In genomic region chr2:238256594-238257104, GRCh38 we compare ENCODE assay signal across 8 cellular contexts. TPM values are rescaled to one million over a fixed set of nuclear protein-coding genes. Genes with fewer than 3 reads are reported as not detected.
DNase-seq lines count a peak whose midpoint lies in the region; ATAC-seq and TF ChIP-seq lines count a peak whose summit lies in the region.

No MANE protein-coding gene starts in this region.

- no peaks in the 10 kb centered on the region for H3K27me3 Mint-ChIP-seq in activated T-helper 17 cell treated with anti-CD3 and anti-CD28 coated beads, Interleukin-2, amount 50 U/mL, for 72 hours

- H3K27ac Mint-ChIP-seq in activated T-helper 17 cell treated with anti-CD3 and anti-CD28 coated beads, Interleukin-2, amount 50 U/mL, for 72 hours: no peak overlapping the region

- DNase-seq in NAMALWA (ENCODE audit: low spot score): peak; percentile 87
- DNase-seq in SJSA1 (ENCODE audit: low read depth in 1 of 2, low spot score in 2 of 2): peak; percentile 55 to 90
- peak; percentile 79 to 89 for DNase-seq in psoas muscle

- no peak overlapping the region for H3K4me3 Mint-ChIP-seq in activated T-helper 17 cell treated with anti-CD3 and anti-CD28 coated beads, Interleukin-2, amount 50 U/mL, for 72 hours

- TF ChIP-seq EP300 in gastroesophageal sphincter (IDR thresholded peaks at IDR 0.05): no peak

- H3K36me3 ChIP-seq in SJSA1 (peaks cover 65% of the 10 kb centered on the region), gastroesophageal sphincter (peaks cover 0 to 100% of the 10 kb centered on the region in 2 donors), psoas muscle (ENCODE audit: insufficient read depth in 1 of 2, low read depth in 1 of 2) (peaks cover 8 to 99% of the 10 kb centered on the region in 2 donors)

- no peaks in the 10 kb centered on the region for H3K9me3 ChIP-seq in SJSA1 (replicated peaks)
- no peaks in the 10 kb centered on the region for H3K9me3 ChIP-seq in gastroesophageal sphincter
- H3K9me3 ChIP-seq in psoas muscle: no peaks in the 10 kb centered on the region

- H3K4me1 ChIP-seq in SJSA1 (replicated peaks): no peaks in the 10 kb centered on the region
- no peaks in the 10 kb centered on the region for H3K4me1 ChIP-seq in gastroesophageal sphincter
- H3K4me1 ChIP-seq in psoas muscle: peaks cover 16% of the 10 kb centered on the region

- no peak overlapping the region for H3K4me3 ChIP-seq in SJSA1
- H3K4me3 ChIP-seq in gastroesophageal sphincter: no peak overlapping the region
- no peak overlapping the region for H3K4me3 ChIP-seq in psoas muscle

- intact Hi-C loops in psoas muscle (cut with DNase I): no loop called here

- H3K4me1 Mint-ChIP-seq in activated T-helper 17 cell treated with anti-CD3 and anti-CD28 coated beads, Interleukin-2, amount 50 U/mL, for 72 hours: no peaks in the 10 kb centered on the region

- H3K36me3 Mint-ChIP-seq in activated T-helper 17 cell treated with anti-CD3 and anti-CD28 coated beads, Interleukin-2, amount 50 U/mL, for 72 hours (ENCODE audit: low read depth): peaks cover 46% of the 10 kb centered on the region

- H3K9me3 Mint-ChIP-seq in activated T-helper 17 cell treated with anti-CD3 and anti-CD28 coated beads, Interleukin-2, amount 50 U/mL, for 72 hours: no peaks in the 10 kb centered on the region

- peak; percentile 82 for ATAC-seq in activated T-helper 17 cell treated with anti-CD3 and anti-CD28 coated beads, Interleukin-2, amount 50 U/mL, for 72 hours (replicated peaks)
- ATAC-seq in gastroesophageal sphincter (peak; percentile 63), psoas muscle (peak; percentile 82 to 92 (median 88)), HG03175 (IDR thresholded peaks at IDR 0.05; ENCODE audit: unreplicated experiment) (no peak), GM18873 (IDR thresholded peaks at IDR 0.05; ENCODE audit: low FRiP score, unreplicated experiment) (no peak)

- TF ChIP-seq CTCF in GM12873 (IDR thresholded peaks at IDR 0.05; ENCODE audit: insufficient read depth, low read depth, low read length, missing control alignments): peak; percentile 76
- peak in 3 of 4 experiments; percentile 59 to 69 (median 60) for TF ChIP-seq CTCF in gastroesophageal sphincter (IDR thresholded peaks at IDR 0.05)
- peak; percentile 80 for TF ChIP-seq CTCF in psoas muscle (IDR thresholded peaks at IDR 0.05)

- TF ChIP-seq POLR2A in gastroesophageal sphincter (IDR thresholded peaks at IDR 0.05): no peak

- no peak overlapping the region for H3K27ac ChIP-seq in SJSA1
- H3K27ac ChIP-seq in gastroesophageal sphincter: no peak overlapping the region
- no peak overlapping the region for H3K27ac ChIP-seq in psoas muscle

- 25 to 42% methylated on average over 3 to 7 of the region's 18 CpGs for WGBS in gastroesophageal sphincter (ENCODE audit: low coverage in 1 of 2), 2 donors
- WGBS in psoas muscle, 3 donors: 62 to 72% (median 67%) methylated on average over 18 of the region's 18 CpGs

- H3K27me3 ChIP-seq in SJSA1 (replicated peaks): no peaks in the 10 kb centered on the region
- no peaks in the 10 kb centered on the region for H3K27me3 ChIP-seq in gastroesophageal sphincter
- H3K27me3 ChIP-seq in psoas muscle (ENCODE audit: insufficient read depth in 3 of 3, low read length in 2 of 3): no peaks in the 10 kb centered on the region

RNA-seq across cellular contexts. Expression of gene HES6, which starts 16.8 kb away (rescaled TPM):
- 13.8 and 31.7 TPM in 2 replicates for total RNA-seq in SJSA1 (2014; rRNA removed; shearing (Covaris generic))
- 1 to 10 TPM; 1.3 to 4.8 TPM for total RNA-seq in activated T-helper 17 cell treated with anti-CD3 and anti-CD28 coated beads, Interleukin-2, amount 50 U/mL, for 72 hours
- total RNA-seq in gastroesophageal sphincter (10 to 100 TPM in 2 of 4 donors, 1 to 10 TPM in 2; 3.8 to 19.5 (median 12.2) TPM), psoas muscle (10 to 100 TPM in 2 of 4 donors, 1 to 10 TPM in 2; 4.1 to 13.1 (median 10.9) TPM)
- polyA plus RNA-seq in psoas muscle: 10 to 100 TPM; 35.7 to 54.5 (median 40.6) TPM

RNA-seq across cellular contexts. Expression of gene PER2, which starts 31.8 kb away (rescaled TPM):
- total RNA-seq in SJSA1 (2014; rRNA removed; shearing (Covaris generic)): 4.6 and 5.8 TPM in 2 replicates
- 10 to 100 TPM in 1 of 2 donors, 1 to 10 TPM in 1; 6.2 to 23.7 TPM for total RNA-seq in activated T-helper 17 cell treated with anti-CD3 and anti-CD28 coated beads, Interleukin-2, amount 50 U/mL, for 72 hours
- total RNA-seq in gastroesophageal sphincter: 10 to 100 TPM in 3 of 4 donors, 1 to 10 TPM in 1; 8.7 to 20.5 (median 17.0) TPM
- 10 to 100 TPM in 3 of 4 donors, 1 to 10 TPM in 1; 7.8 to 20.7 (median 13.1) TPM for total RNA-seq in psoas muscle
- 1 to 10 TPM; 1.9 to 2.5 (median 2.4) TPM for polyA plus RNA-seq in psoas muscle

RNA-seq across cellular contexts. Expression of gene ILKAP, which starts 53.2 kb away (rescaled TPM):
- total RNA-seq in SJSA1 (2014; rRNA removed; shearing (Covaris generic)): 14.5 and 20.2 TPM in 2 replicates
- total RNA-seq in activated T-helper 17 cell treated with anti-CD3 and anti-CD28 coated beads, Interleukin-2, amount 50 U/mL, for 72 hours: 10 to 100 TPM; 33.6 to 53.6 TPM
- total RNA-seq in gastroesophageal sphincter (10 to 100 TPM; 18.5 to 45.5 (median 35.1) TPM), psoas muscle (10 to 100 TPM; 31.8 to 43.8 (median 39.3) TPM)
- polyA plus RNA-seq in psoas muscle: 10 to 100 TPM; 55.2 to 66.6 (median 58.4) TPM

Comparison
In these comparisons a context has a peak if more than half of its experiments do, and no peak if none do; other contexts are left out.
1. ATAC-seq: peak in activated T-helper 17 cell treated with anti-CD3 and anti-CD28 coated beads, Interleukin-2, amount 50 U/mL, for 72 hours (single experiment), gastroesophageal sphincter (single experiment) and psoas muscle (4 of 4); none in HG03175 (single experiment) and GM18873 (single experiment).
2. Peak in every context shown above with its lines, with median percentiles within 50 percentile points of each other: CTCF ChIP-seq and DNase-seq.